In genomic region chr9:32968101-32969011, GRCh38 we compare ENCODE assay signal across 9 cellular contexts. TPM values are rescaled to one million over a fixed set of nuclear protein-coding genes. Genes with fewer than 3 reads are reported as not detected.
DNase-seq lines count a peak whose midpoint lies in the region; ATAC-seq, FAIRE-seq and TF ChIP-seq lines count a peak whose summit lies in the region.
"Had no signal": no experiment of that assay in that cellular context is flagged by ENCODE, and none has a peak within 500 bp of the region (broad histone marks: within the 10 kb centered on the region; RNA-seq: fewer than 3 reads in every experiment).

No MANE protein-coding gene starts in this region.

- POLR2A ChIA-PET in T-cell (lab: Charles Lee) = interaction anchor here in 1 of 2 donors (0.6 kb wide), 1 partner anchor 415 kb away, joined by 3 read pairs; no protein-coding TSS in a partner anchor

- H3K27me3 Mint-ChIP-seq in Calu3 (ENCODE audit: unreplicated experiment) (no peaks in the 10 kb centered on the region), T-cell (no peaks in the 10 kb centered on the region)

- no TSS peak for BruUV-seq in Calu3 (replicated peaks; lab: Mats Ljungman, UMichigan)

- FAIRE-seq in HTR-8/SVneo (lab: Jason Lieb, UNC) = no peak

- no peaks in the 10 kb centered on the region for H3K9me3 Mint-ChIP-seq in Calu3 (ENCODE audit: low read depth, unreplicated experiment)
- no peaks in the 10 kb centered on the region for H3K9me3 Mint-ChIP-seq in T-cell
- H3K9me3 Mint-ChIP-seq: activated naive CD4-positive, alpha-beta T cell treated with anti-CD3 and anti-CD28 coated beads, Interleukin-2, amount 50 U/mL, for 72 hours had no signal

- H3K4me3 Mint-ChIP-seq in Calu3 (ENCODE audit: low read depth, unreplicated experiment) (no peak overlapping the region), T-cell (no peak overlapping the region)

- peak; percentile 27 for DNase-seq in Calu3
- DNase-seq in HTR-8/SVneo (ENCODE audit: insufficient read length, low spot score) = peak; percentile 39
- DNase-seq in T-cell = peak in 29 of 34 experiments; percentile 11 to 56 (median 39)
- peak in 43 of 58 donors; percentile 0 to 78 (median 18) for DNase-seq in anterior cingulate cortex (lab: John Stamatoyannopoulos, UW)
- peak; percentile 31 to 61 for DNase-seq in hippocampal formation (lab: John Stamatoyannopoulos, UW)
- DNase-seq in smooth muscle cell of the brain vasculature (ENCODE audit: low read depth, low spot score) = peak; percentile 17
- DNase-seq in NCI-H187 treated with DMSO at 0.1 percent for 48 hours (lab: John Stamatoyannopoulos, UW) = no peak

- CTCF ChIA-PET in Calu3 (lab: Charles Lee) = interaction anchor here (1.0 to 1.6 kb wide), 7 partner anchors 130 to 589 kb away, joined by 3 to 13 read pairs (median 5); no protein-coding TSS in a partner anchor
- CTCF ChIA-PET in T-cell (lab: Charles Lee) = interaction anchor here (0.6 to 5.2 kb wide), 13 partner anchors 9 to 590 kb away, joined by 3 to 60 read pairs (median 4); partner anchors contain the start of gene ACO1 (in 1 of the 2)

- no peaks in the 10 kb centered on the region for H3K36me3 Mint-ChIP-seq in Calu3 (ENCODE audit: insufficient read depth, unreplicated experiment)
- H3K36me3 Mint-ChIP-seq in T-cell = peaks cover 21% of the 10 kb centered on the region
- H3K36me3 Mint-ChIP-seq: activated naive CD4-positive, alpha-beta T cell treated with anti-CD3 and anti-CD28 coated beads, Interleukin-2, amount 50 U/mL, for 72 hours had no signal

- intact Hi-C loops in Calu3 (cut with micrococcal nuclease; ENCODE audit: unreplicated experiment) = loop anchor here (1.0 to 5.0 kb wide), 4 partner anchors 266 to 590 kb away; no protein-coding TSS in a partner anchor

- H3K4me1 Mint-ChIP-seq in Calu3 (ENCODE audit: low read depth, unreplicated experiment) = no peaks in the 10 kb centered on the region
- peaks cover 0 to 2% (median 2%) of the 10 kb centered on the region in 3 donors for H3K4me1 Mint-ChIP-seq in T-cell

- H3K27ac Mint-ChIP-seq in Calu3 (ENCODE audit: unreplicated experiment) (no peak overlapping the region), T-cell (no peak overlapping the region)
- H3K27ac Mint-ChIP-seq: activated naive CD4-positive, alpha-beta T cell treated with anti-CD3 and anti-CD28 coated beads, Interleukin-2, amount 50 U/mL, for 72 hours had no signal

- peak; percentile 18 for TF ChIP-seq CTCF in Calu3 (IDR thresholded peaks at IDR 0.05; ENCODE audit: unreplicated experiment)

- ATAC-seq in T-cell (replicated peaks in 1 of 4) (no peak), HG03159 (IDR thresholded peaks at IDR 0.05; ENCODE audit: unreplicated experiment) (no peak)
- ATAC-seq: activated naive CD4-positive, alpha-beta T cell treated with anti-CD3 and anti-CD28 coated beads, Interleukin-2, amount 50 U/mL, for 72 hours had no signal

RNA-seq across cellular contexts. Expression of gene APTX, which starts 33.1 kb away (rescaled TPM):
- total RNA-seq in Calu3 (2022) (22.7 and 26.6 TPM in 2 replicates), T-cell (10 to 100 TPM; 22.4 to 29.7 (median 24.1) TPM)

RNA-seq across cellular contexts. Expression of gene DNAJA1, which starts 56.7 kb away (rescaled TPM):
- total RNA-seq in Calu3 (2022) = 186 and 194 TPM in 2 replicates
- 100 to 1,000 TPM in 2 of 5 donors, 10 to 100 TPM in 3; 66.5 to 170 (median 69.9) TPM for total RNA-seq in T-cell
